ENCODE assay signal across 25 cellular contexts in genomic region chr14:32713856-32714255, GRCh38.
"Had no signal": no experiment of that assay in that cellular context is flagged by ENCODE, and none has a peak within 500 bp of the region (broad histone marks: within the 10 kb centered on the region; RNA-seq: fewer than 3 reads in every experiment).

No MANE protein-coding gene starts in this region.

- H3K36me3 ChIP-seq: esophagus squamous epithelium, gastrocnemius medialis, heart right ventricle, left lung, lower lobe of right lung had no signal

- H3K27me3 ChIP-seq: esophagus squamous epithelium, gastrocnemius medialis, heart right ventricle, left lung had no signal

- H3K27ac ChIP-seq: coronary artery, epithelial cell of prostate, esophagus squamous epithelium, gastrocnemius medialis, heart right ventricle, left lung, lower lobe of right lung had no signal

- H3K27me3 Mint-ChIP-seq: effector memory CD8-positive, alpha-beta T cell; naive thymus-derived CD8-positive, alpha-beta T cell had no signal

- DNase-seq: dermis blood vessel endothelial cell; effector CD8-positive, alpha-beta T cell; effector memory CD8-positive, alpha-beta T cell; endodermal cell; erythroblast; esophagus squamous epithelium; foreskin fibroblast; foreskin melanocyte; gastrocnemius medialis; glutamatergic neuron; head of caudate nucleus; heart right ventricle; hippocampal formation; left cardiac atrium; left lung; left ventricle myocardium superior; lower lobe of right lung; mesenchymal stem cell; mucosa of descending colon; naive B cell; naive thymus-derived CD8-positive, alpha-beta T cell had no signal

- H3K4me3 ChIP-seq: coronary artery, esophagus squamous epithelium, gastrocnemius medialis, heart right ventricle, left lung, lower lobe of right lung, mucosa of descending colon had no signal

- H3K9me3 ChIP-seq: esophagus squamous epithelium, gastrocnemius medialis, heart right ventricle, left lung, lower lobe of right lung, mucosa of descending colon had no signal

- ATAC-seq: effector memory CD8-positive, alpha-beta T cell; esophagus mucosa; gastrocnemius medialis; heart right ventricle; left cardiac atrium; left lung; left ventricle myocardium superior; lower lobe of right lung; mucosa of descending colon; naive thymus-derived CD8-positive, alpha-beta T cell had no signal

- H3K9me3 Mint-ChIP-seq: endodermal cell; mesothelial cell of epicardium; naive B cell; naive thymus-derived CD8-positive, alpha-beta T cell had no signal

- H3K27ac Mint-ChIP-seq: effector memory CD8-positive, alpha-beta T cell; endodermal cell; mesothelial cell of epicardium; naive B cell; naive thymus-derived CD8-positive, alpha-beta T cell had no signal

- H3K4me1 ChIP-seq: left lung had no signal

- H3K36me3 Mint-ChIP-seq: mesothelial cell of epicardium; naive B cell; naive thymus-derived CD8-positive, alpha-beta T cell had no signal

- H3K4me1 Mint-ChIP-seq: naive B cell; naive thymus-derived CD8-positive, alpha-beta T cell had no signal

- H3K4me3 Mint-ChIP-seq: effector memory CD8-positive, alpha-beta T cell; endodermal cell; mesothelial cell of epicardium; naive B cell; naive thymus-derived CD8-positive, alpha-beta T cell had no signal
